27 cellular contexts compared by ENCODE assay signal in genomic region chr2:10235909-10236550, GRCh38.
"Had no signal": no experiment of that assay in that cellular context is flagged by ENCODE, and none has a peak within 500 bp of the region (broad histone marks: within the 10 kb centered on the region; RNA-seq: fewer than 3 reads in every experiment).

No MANE protein-coding gene starts in this region.

- H3K4me1 ChIP-seq: ascending aorta had no signal

- H3K36me3 Mint-ChIP-seq: activated naive CD4-positive, alpha-beta T cell treated with anti-CD3 and anti-CD28 coated beads, Interleukin-2, amount 10 ng/mL, durations not matched to agents 7 days and 5 days; activated naive CD8-positive, alpha-beta T cell treated with anti-CD3 and anti-CD28 coated beads, Interleukin-2, amount 10 ng/mL, durations not matched to agents 7 days and 5 days; brain; T-cell had no signal

- H3K36me3 ChIP-seq: ascending aorta, cardiac muscle cell, heart right ventricle, left ventricle myocardium inferior, vagina had no signal

- H3K9me3 Mint-ChIP-seq: brain had no signal

- H3K27me3 Mint-ChIP-seq: brain had no signal

- H3K27ac ChIP-seq: ascending aorta, cardiac muscle cell, coronary artery, testis, vagina, VCaP had no signal

- H3K4me3 ChIP-seq: ascending aorta, cardiac muscle cell, coronary artery, dorsolateral prefrontal cortex, heart right ventricle, left ventricle myocardium inferior, testis, vagina had no signal

- H3K27ac Mint-ChIP-seq: activated naive CD4-positive, alpha-beta T cell treated with anti-CD3 and anti-CD28 coated beads, Interleukin-2, amount 10 ng/mL, durations not matched to agents 7 days and 5 days; activated naive CD8-positive, alpha-beta T cell treated with anti-CD3 and anti-CD28 coated beads, Interleukin-2, amount 10 ng/mL, durations not matched to agents 7 days and 5 days; activated T-cell treated with anti-CD3 and anti-CD28 coated beads, Interleukin-2, amount 50 U/mL, for 24 hours; brain; T-cell had no signal

- H3K27me3 ChIP-seq: ascending aorta, cardiac muscle cell, dorsolateral prefrontal cortex, testis, vagina had no signal

- H3K9me3 ChIP-seq: ascending aorta, heart right ventricle, left ventricle myocardium inferior, testis, vagina had no signal

- ATAC-seq: esophagus mucosa; heart right ventricle; right cardiac atrium; stimulated activated naive CD8-positive, alpha-beta T cell treated with anti-CD3 and anti-CD28 coated beads, Interleukin-15, Interleukin-2, amounts not matched to agents 100 U/mL and 50 U/mL, for 24 hours; T-cell had no signal

- DNase-seq: activated CD4-positive, alpha-beta T cell treated with anti-CD3 and anti-CD28 coated beads for 4 hours; activated CD4-positive, alpha-beta T cell treated with anti-CD3 and anti-CD28 coated beads, Interleukin-2, amount 50 U/mL, for 48 hours; activated CD8-positive, alpha-beta memory T cell treated with anti-CD3 and anti-CD28 coated beads for 24 hours; activated gamma-delta T cell; activated naive CD4-positive, alpha-beta T cell treated with anti-CD3 and anti-CD28 coated beads, Interleukin-2, amount 10 ng/mL, durations not matched to agents 7 days and 5 days; activated naive CD8-positive, alpha-beta T cell treated with anti-CD3 and anti-CD28 coated beads, Interleukin-2, amount 10 ng/mL, durations not matched to agents 7 days and 5 days; activated T-cell treated with anti-CD3 and anti-CD28 coated beads, Interleukin-2, amount 50 U/mL, for 24 hours; cerebellar nuclear complex; effector memory CD4-positive, alpha-beta T cell; foreskin fibroblast; heart right ventricle; left ventricle myocardium inferior; occipital lobe; stimulated activated CD4-positive, alpha-beta T cell treated with anti-CD3 and anti-CD28 coated beads, Interleukin-12 subunit alpha, Interleukin-12 subunit beta, amount 100 ng/mL, for 4 hours; stimulated activated CD4-positive, alpha-beta T cell treated with anti-CD3 and anti-CD28 coated beads, Interleukin-4, amount 100 ng/mL, for 1 hour; stimulated activated naive CD8-positive, alpha-beta T cell treated with anti-CD3 and anti-CD28 coated beads, Interleukin-15, Interleukin-2, amounts not matched to agents 100 U/mL and 50 U/mL, for 24 hours; T-cell; testis had no signal

- H3K4me3 Mint-ChIP-seq: activated naive CD4-positive, alpha-beta T cell treated with anti-CD3 and anti-CD28 coated beads, Interleukin-2, amount 10 ng/mL, durations not matched to agents 7 days and 5 days; activated naive CD8-positive, alpha-beta T cell treated with anti-CD3 and anti-CD28 coated beads, Interleukin-2, amount 10 ng/mL, durations not matched to agents 7 days and 5 days; activated T-cell treated with anti-CD3 and anti-CD28 coated beads, Interleukin-2, amount 50 U/mL, for 24 hours; brain; T-cell had no signal

- H3K4me1 Mint-ChIP-seq: activated naive CD4-positive, alpha-beta T cell treated with anti-CD3 and anti-CD28 coated beads, Interleukin-2, amount 10 ng/mL, durations not matched to agents 7 days and 5 days; brain had no signal
